12 cellular contexts compared by ENCODE assay signal in genomic region chr2:46082531-46083485, GRCh38.
DNase-seq lines count a peak whose midpoint lies in the region; ATAC-seq and TF ChIP-seq lines count a peak whose summit lies in the region.
"Had no signal": no experiment of that assay in that cellular context is flagged by ENCODE, and none has a peak within 500 bp of the region (broad histone marks: within the 10 kb centered on the region; RNA-seq: fewer than 3 reads in every experiment).

No MANE protein-coding gene starts in this region.

- H3K79me2 ChIP-seq in SK-N-SH (ENCODE audit: insufficient read depth) = peaks cover 57% of the 10 kb centered on the region
- no peaks in the 10 kb centered on the region for H3K79me2 ChIP-seq in MM.1S (ENCODE audit: low read length)

- no peak for TF ChIP-seq POLR2A in spleen (IDR thresholded peaks at IDR 0.05)

- POLR2A ChIA-PET in SK-N-SH (lab: Yijun Ruan, JAX) = no interaction called here

- H3K9me3 Mint-ChIP-seq in activated naive CD4-positive, alpha-beta T cell treated with anti-CD3 and anti-CD28 coated beads, Interleukin-2, amount 50 U/mL, for 72 hours = no peaks in the 10 kb centered on the region

- TF ChIP-seq CTCF in SK-N-SH (IDR thresholded peaks at IDR 0.05) = no peak
- TF ChIP-seq CTCF in fibroblast of the aortic adventitia (IDR thresholded peaks at IDR 0.05; ENCODE audit: insufficient read depth, low read length) = no peak
- no peak for TF ChIP-seq CTCF in spleen (IDR thresholded peaks at IDR 0.05 in 8 of 11, conservative IDR thresholded peaks at IDR 0.05 in 3 of 11)
- no peak for TF ChIP-seq CTCF in MM.1S (IDR thresholded peaks at IDR 0.05; ENCODE audit: low read length)

- no peaks in the 10 kb centered on the region for H3K9me2 ChIP-seq in SK-N-SH
- H3K9me2 ChIP-seq in MM.1S (replicated peaks; ENCODE audit: insufficient read depth, low read length) = no peaks in the 10 kb centered on the region

- TF ChIP-seq RAD21 in SK-N-SH (IDR thresholded peaks at IDR 0.05; ENCODE audit: low read length) = no peak

- peaks cover 18 to 21% of the 10 kb centered on the region in 2 experiments for H3K36me3 ChIP-seq in SK-N-SH (replicated peaks in 1 of 2; ENCODE audit: control insufficient read depth in 1 of 2, insufficient read depth in 2 of 2, low read length in 1 of 2)
- H3K36me3 ChIP-seq in spleen = peaks cover 0 to 24% (median 4%) of the 10 kb centered on the region in 6 donors
- no peaks in the 10 kb centered on the region for H3K36me3 ChIP-seq in MM.1S (replicated peaks; ENCODE audit: insufficient read depth, low read length)

- H3K27ac Mint-ChIP-seq in activated naive CD4-positive, alpha-beta T cell treated with anti-CD3 and anti-CD28 coated beads, Interleukin-2, amount 50 U/mL, for 72 hours = peak overlapping the region in 1 of 2 donors; percentile 59

- H3K27me3 ChIP-seq in SK-N-SH (ENCODE audit: insufficient read depth) = no peaks in the 10 kb centered on the region
- H3K27me3 ChIP-seq in spleen (replicated peaks in 1 of 7) = no peaks in the 10 kb centered on the region
- H3K27me3 ChIP-seq in MM.1S (replicated peaks; ENCODE audit: insufficient read depth, low read length) = no peaks in the 10 kb centered on the region

- H3K9ac ChIP-seq in SK-N-SH (no peak overlapping the region), MM.1S (ENCODE audit: low read length) (no peak overlapping the region)

- no peak for DNase-seq in SK-N-SH
- peak; percentile 77 for DNase-seq in SIG-M5 treated with dmso at 0.1 percent for 504 hours (lab: John Stamatoyannopoulos, UW; ENCODE audit: unreplicated experiment)
- peak; percentile 91 for DNase-seq in fibroblast of the aortic adventitia (ENCODE audit: low read depth)
- no peak for DNase-seq in spleen
- DNase-seq in activated naive CD4-positive, alpha-beta T cell treated with anti-CD3 and anti-CD28 coated beads, Interleukin-2, amount 50 U/mL, for 72 hours (ENCODE audit: low spot score in 2 of 2) = no peak
- no peak for DNase-seq in MM.1S
- DNase-seq: effector CD8-positive, alpha-beta T cell; islet precursor cell; NCI-H446 treated with DMSO at 0.1 percent for 48 hours had no signal

- ATAC-seq in SK-N-SH treated with all-trans-retinoic acid at 6 μM for 48 hours (no peak; the same call in 2 of the 3 replicates), GM21576 (IDR thresholded peaks at IDR 0.05; ENCODE audit: unreplicated experiment) (no peak)
- ATAC-seq in activated naive CD4-positive, alpha-beta T cell treated with anti-CD3 and anti-CD28 coated beads, Interleukin-2, amount 50 U/mL, for 72 hours = no peak

- H3K9me3 ChIP-seq in SK-N-SH = no peaks in the 10 kb centered on the region
- no peaks in the 10 kb centered on the region for H3K9me3 ChIP-seq in spleen
- no peaks in the 10 kb centered on the region for H3K9me3 ChIP-seq in MM.1S (replicated peaks; ENCODE audit: insufficient read depth, low read length)

- no peak overlapping the region for H3K4me3 ChIP-seq in SK-N-SH (ENCODE audit: low read depth in 2 of 2, low read length in 1 of 2)
- no peak overlapping the region for H3K4me3 ChIP-seq in fibroblast of the aortic adventitia (ENCODE audit: low read depth, low read length)
- peak overlapping the region in 1 of 8 donors; percentile 3 for H3K4me3 ChIP-seq in spleen
- H3K4me3 ChIP-seq in MM.1S (ENCODE audit: low read length) = no peak overlapping the region

- no peak overlapping the region for H3K27ac ChIP-seq in SK-N-SH (ENCODE audit: low read depth in 2 of 2, low read length in 1 of 2)
- peak overlapping the region in 5 of 8 donors; percentile 17 to 62 (median 47) for H3K27ac ChIP-seq in spleen
- H3K27ac ChIP-seq in MM.1S (ENCODE audit: low read length) = no peak overlapping the region
- H3K27ac ChIP-seq: 22Rv1 had no signal

- H4K20me1 ChIP-seq in SK-N-SH (ENCODE audit: insufficient read depth) (no peaks in the 10 kb centered on the region), MM.1S (ENCODE audit: insufficient read depth, low read length) (no peaks in the 10 kb centered on the region)

- no peak overlapping the region for H3K4me2 ChIP-seq in SK-N-SH
- no peak overlapping the region for H3K4me2 ChIP-seq in MM.1S (ENCODE audit: low read depth, low read length)

- H2AFZ ChIP-seq in SK-N-SH (ENCODE audit: low read depth) (no peak overlapping the region), MM.1S (ENCODE audit: low read length) (no peak overlapping the region)

- H3F3A ChIP-seq in SK-N-SH (replicated peaks; ENCODE audit: insufficient read depth) = no peaks in the 10 kb centered on the region
- H3F3A ChIP-seq in MM.1S (ENCODE audit: insufficient read depth, low read length) = no peaks in the 10 kb centered on the region

- TF ChIP-seq EP300 in SK-N-SH (IDR thresholded peaks at IDR 0.05; ENCODE audit: borderline replicate concordance in 1 of 2, low read depth in 1 of 2, low read length in 1 of 2) = no peak

- 81% methylated on average over 14 of the region's 14 CpGs for whole genome bisulfite sequencing in SK-N-SH (ENCODE audit: low lambda C conversion rate)
- 51 to 77% (median 71%) methylated on average over 14 of the region's 14 CpGs for WGBS in spleen, 5 donors

- H3K36me3 Mint-ChIP-seq in activated naive CD4-positive, alpha-beta T cell treated with anti-CD3 and anti-CD28 coated beads, Interleukin-2, amount 50 U/mL, for 72 hours = peaks cover 0 to 14% of the 10 kb centered on the region in 2 donors

- intact Hi-C loops in spleen (cut with DNase I; ENCODE audit: low total_unique reads) = no loop called here

- H3K4me1 ChIP-seq in SK-N-SH (ENCODE audit: control insufficient read depth in 1 of 2, insufficient read depth in 2 of 2, low read depth in 1 of 2, low read length in 1 of 2) = peaks cover 0 to 2% of the 10 kb centered on the region in 2 experiments; a peak in 1 of 4 replicates
- H3K4me1 ChIP-seq in spleen = peaks cover 0 to 41% (median 18%) of the 10 kb centered on the region in 6 donors
- no peaks in the 10 kb centered on the region for H3K4me1 ChIP-seq in MM.1S (ENCODE audit: low read length)

- CTCF ChIA-PET in SK-N-SH (lab: Yijun Ruan, JAX) = interaction anchor here (1.0 to 1.4 kb wide), 5 partner anchors 20 to 439 kb away, joined by 3 to 4 read pairs (median 3); no protein-coding TSS in a partner anchor

TF ChIP-seq in SK-N-SH, 30 proteins besides CTCF, POLR2A, EP300 and RAD21:
- TF ChIP-seq FOXM1 (IDR thresholded peaks at IDR 0.05; ENCODE audit: low read depth) = no peak
- TF ChIP-seq GATA2 (CRISPR knock-in tag; IDR thresholded peaks at IDR 0.05) = no peak
- TF ChIP-seq FOSL2 (IDR thresholded peaks at IDR 0.05; ENCODE audit: borderline replicate concordance, low read depth) = 0 out of 2 replicates have a peak, but pooled peaks have one; percentile 6
TF ChIP-seq in SK-N-SH: peak in this region for 1.

TF ChIP-seq in SK-N-SH treated with all-trans-retinoic acid at 6 μM for 48 hours, 23 proteins besides CTCF, POLR2A, EP300 and RAD21 (continues in another document):
- TF ChIP-seq PPARA (CRISPR knock-in tag; IDR thresholded peaks at IDR 0.05; ENCODE audit: borderline replicate concordance) (no peak), GLIS3 (CRISPR knock-in tag; IDR thresholded peaks at IDR 0.05) (no peak), PATZ1 (CRISPR knock-in tag; IDR thresholded peaks at IDR 0.05; ENCODE audit: borderline replicate concordance) (no peak), OSR1 (CRISPR knock-in tag; IDR thresholded peaks at IDR 0.05) (no peak), ZNF8 (CRISPR knock-in tag; IDR thresholded peaks at IDR 0.05) (no peak), BACH2 (CRISPR knock-in tag; IDR thresholded peaks at IDR 0.05; ENCODE audit: borderline replicate concordance) (no peak), CSDC2 (CRISPR knock-in tag; IDR thresholded peaks at IDR 0.05) (no peak), CREB5 (CRISPR knock-in tag; IDR thresholded peaks at IDR 0.05; ENCODE audit: low read depth) (no peak), ZC3H10 (CRISPR knock-in tag; IDR thresholded peaks at IDR 0.05) (no peak), ZNF70 (CRISPR knock-in tag; IDR thresholded peaks at IDR 0.05) (no peak), ESRRG (CRISPR knock-in tag; IDR thresholded peaks at IDR 0.05) (no peak)

Comparison
In these comparisons a context has a peak if more than half of its experiments do, and no peak if none do; other contexts are left out.
1. DNase-seq: peak in SIG-M5 treated with dmso at 0.1 percent for 504 hours (single experiment) and fibroblast of the aortic adventitia (single experiment); none in SK-N-SH (single experiment), spleen (single experiment), activated naive CD4-positive, alpha-beta T cell treated with anti-CD3 and anti-CD28 coated beads, Interleukin-2, amount 50 U/mL, for 72 hours (0 of 2) and MM.1S (single experiment).
2. H3K27ac ChIP-seq: peak in spleen (5 of 8); none in SK-N-SH (0 of 2) and MM.1S (single experiment).